In genomic region chr3:100114413-100115030, GRCh38 we compare ENCODE assay signal across 12 cellular contexts. TPM values are rescaled to one million over a fixed set of nuclear protein-coding genes. Genes with fewer than 3 reads are reported as not detected.
DNase-seq lines count a peak whose midpoint lies in the region; ATAC-seq, FAIRE-seq and TF ChIP-seq lines count a peak whose summit lies in the region.
"Had no signal": no experiment of that assay in that cellular context is flagged by ENCODE, and none has a peak within 500 bp of the region (broad histone marks: within the 10 kb centered on the region; RNA-seq: fewer than 3 reads in every experiment).

FILIP1L (minus strand) TSS chr3:100114501.

- no peak for TF ChIP-seq CTCF in left lung (IDR thresholded peaks at IDR 0.05)
- TF ChIP-seq CTCF in smooth muscle cell (IDR thresholded peaks at IDR 0.05; ENCODE audit: borderline replicate concordance, insufficient read depth, poor library complexity, severe bottlenecking): no peak
- no peak for TF ChIP-seq CTCF in GM10248 (IDR thresholded peaks at IDR 0.05; ENCODE audit: control extremely low read depth, extremely low read depth, low read depth, missing control alignments)

- intact Hi-C loops in left lung (cut with DNase I): no loop called here

- H3K9me3 ChIP-seq in left lung (no peaks in the 10 kb centered on the region), smooth muscle cell (replicated peaks; ENCODE audit: low read depth) (no peaks in the 10 kb centered on the region)

- DNase-seq in GM12892 (ENCODE audit: insufficient read length) (no peak), dermis microvascular lymphatic vessel endothelial cell (ENCODE audit: low read depth in 2 of 2) (no peak), left lung (no peak), smooth muscle cell (lab: John Stamatoyannopoulos, UW; ENCODE audit: unreplicated experiment) (no peak), HUDEP-2 (lab: John Stamatoyannopoulos, UW; ENCODE audit: unreplicated experiment in 76 of 76) (no peak), GM10248 (ENCODE audit: extremely low spot score) (no peak), amniotic stem cell (lab: John Stamatoyannopoulos, UW) (no peak)
- DNase-seq: activated CD8-positive, alpha-beta memory T cell treated with anti-CD3 and anti-CD28 coated beads, Interleukin-2, amount 50 U/mL, for 4 hours; C1 segment of cervical spinal cord; left colon; NCI-H1105 treated with DMSO at 0.1 percent for 48 hours had no signal

- POLR2A ChIA-PET in GM10248 (lab: Yijun Ruan, JAX): no interaction called here

- H3K36me3 ChIP-seq in left lung (no peaks in the 10 kb centered on the region), smooth muscle cell (ENCODE audit: low read depth) (no peaks in the 10 kb centered on the region)

- no peak within 1 kb of the TSS for H2AFZ ChIP-seq in smooth muscle cell (ENCODE audit: low read depth)

- no peak within 1 kb of the TSS for H3K4me3 ChIP-seq in left lung
- no peak within 1 kb of the TSS for H3K4me3 ChIP-seq in smooth muscle cell

- H3K79me2 ChIP-seq in smooth muscle cell (ENCODE audit: low read depth): no peaks in the 10 kb centered on the region

- ATAC-seq in left lung (no peak), HG03039 (IDR thresholded peaks at IDR 0.05; ENCODE audit: unreplicated experiment) (no peak)
- ATAC-seq: left colon had no signal

- WGBS in smooth muscle cell (ENCODE audit: low lambda C conversion rate): 88% methylated on average over 7 of the region's 7 CpGs

- peak; percentile 5 for FAIRE-seq in GM12892 (lab: Jason Lieb, UNC)

- TF ChIP-seq POLR2A in GM12892 (IDR thresholded peaks at IDR 0.05; ENCODE audit: low read depth, low read length): no peak

- H3K27ac ChIP-seq in left lung (no peak within 1 kb of the TSS), smooth muscle cell (ENCODE audit: low read depth) (no peak within 1 kb of the TSS)

- CTCF ChIA-PET in GM10248 (lab: Yijun Ruan, JAX): interaction anchor here (1.5 kb wide), 1 partner anchor 20 kb away, joined by 3 read pairs; no protein-coding TSS in a partner anchor

- no peaks in the 10 kb centered on the region for H3K4me1 ChIP-seq in left lung
- no peaks in the 10 kb centered on the region for H3K4me1 ChIP-seq in smooth muscle cell (ENCODE audit: low read depth)

- H3K27me3 ChIP-seq in left lung (no peaks in the 10 kb centered on the region), smooth muscle cell (ENCODE audit: low read depth) (no peaks in the 10 kb centered on the region)

- H3F3A ChIP-seq in smooth muscle cell (ENCODE audit: low read depth): no peaks in the 10 kb centered on the region

- H3K4me2 ChIP-seq in smooth muscle cell: no peak within 1 kb of the TSS

- no peaks in the 10 kb centered on the region for H4K20me1 ChIP-seq in smooth muscle cell (ENCODE audit: low read depth)

- H3K9ac ChIP-seq in smooth muscle cell (ENCODE audit: low read depth): no peak within 1 kb of the TSS

RNA-seq across cellular contexts. Expression of gene FILIP1L, which starts in this region (rescaled TPM):
- 2.6 TPM for polyA plus RNA-seq in GM12892 (2012; ENCODE audit: missing spikeins)
- total RNA-seq in dermis microvascular lymphatic vessel endothelial cell: 19.0 and 20.7 TPM in 2 replicates
- 10 to 100 TPM; 24.3 to 68.9 TPM for total RNA-seq in left lung
- total RNA-seq in smooth muscle cell: 104 and 115 TPM in 2 replicates
- polyA plus RNA-seq in smooth muscle cell: 56.2 and 94.3 TPM in 2 replicates
